8 cellular contexts compared by ENCODE assay signal in genomic region chr12:6038160-6038559, GRCh38.
DNase-seq lines count a peak whose midpoint lies in the region; ATAC-seq, FAIRE-seq and TF ChIP-seq lines count a peak whose summit lies in the region.

No MANE protein-coding gene starts in this region.

- intact Hi-C loops in K562 (cut with micrococcal nuclease): loop anchor here (1.0 to 2.0 kb wide), 2 partner anchors 50 to 125 kb away; no protein-coding TSS in a partner anchor

- H3K27ac Mint-ChIP-seq in stimulated activated effector memory CD8-positive, alpha-beta T cell treated with anti-CD3 and anti-CD28 coated beads, Interleukin-12 subunit alpha, Interleukin-12 subunit beta, amount 100 ng/mL, for 72 hours: no peak overlapping the region

- POLR2A ChIA-PET in K562 (lab: Yijun Ruan, JAX): interaction anchor here (0.6 to 0.8 kb wide), 3 partner anchors 10 to 264 kb away, joined by 3 to 6 read pairs (median 3); no protein-coding TSS in a partner anchor

- peak; percentile 86 for TF ChIP-seq RAD21 in Ishikawa (IDR thresholded peaks at IDR 0.05; ENCODE audit: low read depth)
- TF ChIP-seq RAD21 in K562 (CRISPR knock-in tag; conservative IDR thresholded peaks at IDR 0.05 in 1 of 2, IDR thresholded peaks at IDR 0.05 in 1 of 2): peak; percentile 36 to 75

- FAIRE-seq in K562 (lab: Jason Lieb, UNC): peak; percentile 97

- H3K79me2 ChIP-seq in K562 (ENCODE audit: control insufficient read depth, insufficient read depth, low read length): no peaks in the 10 kb centered on the region

- no peak overlapping the region for H3K9ac ChIP-seq in K562 (ENCODE audit: insufficient read depth in 1 of 2, low read depth in 2 of 2, low read length in 2 of 2)

- no peak overlapping the region for H3K27ac ChIP-seq in K562 (ENCODE audit: extremely low read depth, low read depth, low read length)

- H3K4me3 ChIP-seq in AG09309 (ENCODE audit: control insufficient read depth, low read depth, low read length) (no peak overlapping the region), K562 (no peak overlapping the region), kidney epithelial cell (ENCODE audit: low read depth, low read length) (no peak overlapping the region)

- no peaks in the 10 kb centered on the region for H3K9me1 ChIP-seq in K562 (ENCODE audit: control insufficient read depth, insufficient read depth, low read length)

- in situ Hi-C loops in GM13977 (cut with MboI; ENCODE audit: low pct_unique_long_range_greater_than_20kb, low sequenced_read_pairs, unreplicated experiment) (no loop called here), K562 (cut with MboI) (no loop called here)

- H3K4me1 Mint-ChIP-seq in stimulated activated effector memory CD8-positive, alpha-beta T cell treated with anti-CD3 and anti-CD28 coated beads, Interleukin-12 subunit alpha, Interleukin-12 subunit beta, amount 100 ng/mL, for 72 hours: no peaks in the 10 kb centered on the region

- H3K27me3 ChIP-seq in K562 (ENCODE audit: control insufficient read depth in 2 of 2, insufficient read depth in 2 of 2, low read length in 2 of 2) (peaks cover 2 to 19% of the 10 kb centered on the region in 2 experiments; a peak in 3 of 5 replicates), kidney epithelial cell (ENCODE audit: control insufficient read depth, insufficient read depth, low read length) (no peaks in the 10 kb centered on the region)

- no peak overlapping the region for H2AFZ ChIP-seq in K562 (ENCODE audit: low read depth, low read length)

- ATAC-seq in K562 (peak; percentile 98), HG03378 (IDR thresholded peaks at IDR 0.05; ENCODE audit: unreplicated experiment) (no peak)
- peak; percentile 73 for ATAC-seq in stimulated activated effector memory CD8-positive, alpha-beta T cell treated with anti-CD3 and anti-CD28 coated beads, Interleukin-12 subunit alpha, Interleukin-12 subunit beta, amount 100 ng/mL, for 72 hours

- BruUV-seq in K562 (replicated peaks; lab: Mats Ljungman, UMichigan): no TSS peak

- TF ChIP-seq CTCF in AG09309 (IDR thresholded peaks at IDR 0.05; ENCODE audit: control insufficient read depth, insufficient read depth, low read depth, low read length, missing control alignments): peak; percentile 82
- peak; percentile 91 for TF ChIP-seq CTCF in GM13977 (IDR thresholded peaks at IDR 0.05; ENCODE audit: extremely low read depth, insufficient read depth, missing control alignments)
- TF ChIP-seq CTCF in K562 (IDR thresholded peaks at IDR 0.05 in 2 of 3, conservative IDR thresholded peaks at IDR 0.05 in 1 of 3; ENCODE audit: insufficient read depth in 2 of 3, low read depth in 1 of 3, low read length in 3 of 3): peak; percentile 95 to 99 (median 99)
- peak; percentile 83 for TF ChIP-seq CTCF in kidney epithelial cell (IDR thresholded peaks at IDR 0.05; ENCODE audit: insufficient read depth, low read length, poor library complexity, severe bottlenecking)

- no peaks in the 10 kb centered on the region for H3K36me3 ChIP-seq in K562 (ENCODE audit: control insufficient read depth, insufficient read depth, low read length)
- H3K36me3 ChIP-seq in kidney epithelial cell (ENCODE audit: control insufficient read depth, insufficient read depth, low read length): no peaks in the 10 kb centered on the region

- H3K4me1 ChIP-seq in K562 (replicated peaks in 1 of 2; ENCODE audit: control insufficient read depth in 2 of 2, insufficient read depth in 2 of 2, low read length in 2 of 2): no peaks in the 10 kb centered on the region; a peak in 1 of 5 replicates

- no peaks in the 10 kb centered on the region for H3K9me3 ChIP-seq in K562 (replicated peaks; ENCODE audit: control insufficient read depth, insufficient read depth, low read depth, low read length)

- no peaks in the 10 kb centered on the region for H3K36me3 Mint-ChIP-seq in stimulated activated effector memory CD8-positive, alpha-beta T cell treated with anti-CD3 and anti-CD28 coated beads, Interleukin-12 subunit alpha, Interleukin-12 subunit beta, amount 100 ng/mL, for 72 hours

- WGBS in K562 (ENCODE audit: insufficient coverage, low coverage, missing lambda C conversion rate): 5% methylated on average over 8 of the region's 8 CpGs

- no peaks in the 10 kb centered on the region for H3K9me3 Mint-ChIP-seq in stimulated activated effector memory CD8-positive, alpha-beta T cell treated with anti-CD3 and anti-CD28 coated beads, Interleukin-12 subunit alpha, Interleukin-12 subunit beta, amount 100 ng/mL, for 72 hours

- no peak for TF ChIP-seq POLR2A in K562 (conservative IDR thresholded peaks at IDR 0.05)

- H3K4me3 Mint-ChIP-seq in stimulated activated effector memory CD8-positive, alpha-beta T cell treated with anti-CD3 and anti-CD28 coated beads, Interleukin-12 subunit alpha, Interleukin-12 subunit beta, amount 100 ng/mL, for 72 hours: no peak overlapping the region

- CTCF ChIA-PET in K562 (lab: Yijun Ruan, JAX; ENCODE audit: low intra/inter-chr PET ratio): interaction anchor here (1.3 to 4.4 kb wide), 3 partner anchors 46 to 125 kb away, joined by 4 to 54 read pairs (median 7); no protein-coding TSS in a partner anchor

- TF ChIP-seq EP300 in Ishikawa (IDR thresholded peaks at IDR 0.05; ENCODE audit: borderline replicate concordance) (no peak), K562 (IDR thresholded peaks at IDR 0.05; ENCODE audit: low read length) (no peak)

- H4K20me1 ChIP-seq in K562 (replicated peaks; ENCODE audit: control insufficient read depth, insufficient read depth, low read length): no peaks in the 10 kb centered on the region

- no peak overlapping the region for H3K4me2 ChIP-seq in K562 (ENCODE audit: insufficient read depth, low read length)

- DNase-seq in AG09309 (ENCODE audit: low read depth) (no peak), GM13977 (ENCODE audit: low spot score) (peak; percentile 78), SHP77 treated with DMSO at 0.1 percent for 48 hours (lab: John Stamatoyannopoulos, UW) (peak; percentile 4), K562 (ENCODE audit: extremely low read depth in 1 of 4, low spot score in 3 of 4) (peak; percentile 70 to 81 (median 73)), kidney epithelial cell (ENCODE audit: low read depth) (peak; percentile 39)
- peak; percentile 14 to 68 for DNase-seq in stimulated activated effector memory CD8-positive, alpha-beta T cell treated with anti-CD3 and anti-CD28 coated beads, Interleukin-12 subunit alpha, Interleukin-12 subunit beta, amount 100 ng/mL, for 72 hours (ENCODE audit: low spot score in 2 of 2)

TF ChIP-seq in Ishikawa, 13 proteins besides CTCF, POLR2A, EP300 and RAD21 (continues in another document):
- TF ChIP-seq CREB1 (IDR thresholded peaks at IDR 0.05; ENCODE audit: low read depth) (no peak), TAF1 (IDR thresholded peaks at IDR 0.05; ENCODE audit: low read depth) (no peak), CEBPB (IDR thresholded peaks at IDR 0.05) (no peak), REST (IDR thresholded peaks at IDR 0.05; ENCODE audit: low read depth) (no peak)

TF ChIP-seq in K562, 482 proteins besides CTCF, POLR2A, EP300 and RAD21 (continues in another document):
- TF ChIP-seq RCOR1 (IDR thresholded peaks at IDR 0.05; ENCODE audit: borderline replicate concordance in 1 of 2, low read depth in 2 of 2, low read length in 2 of 2) (0 out of 4 replicates have a peak, but pooled peaks of 1 of the 2 experiments have one; percentile 41), MAFF (IDR thresholded peaks at IDR 0.05; ENCODE audit: low read length) (0 out of 2 replicates have a peak, but pooled peaks have one; percentile 8), ZMIZ1 (IDR thresholded peaks at IDR 0.05; ENCODE audit: low read depth in 2 of 2, low read length in 2 of 2) (0 out of 4 replicates have a peak, but pooled peaks of 1 of the 2 experiments have one; percentile 22), KLF16 (IDR thresholded peaks at IDR 0.05) (0 out of 2 replicates have a peak, but pooled peaks have one; percentile 39), JUND (IDR thresholded peaks at IDR 0.05; ENCODE audit: borderline replicate concordance, low read depth, low read length) (peak; percentile 51), JUND (tag; IDR thresholded peaks at IDR 0.05; ENCODE audit: borderline replicate concordance, low read depth, low read length) (no peak), CREM (IDR thresholded peaks at IDR 0.05; ENCODE audit: low read depth) (peak; percentile 51; the same call in 1 of the 2 replicates), SMC3 (conservative IDR thresholded peaks at IDR 0.05; ENCODE audit: insufficient read depth, low read depth, low read length) (peak; percentile 83), BRCA1 (IDR thresholded peaks at IDR 0.05) (no peak), BRCA1 (CRISPR knock-in tag; IDR thresholded peaks at IDR 0.05) (no peak), RB1 (IDR thresholded peaks at IDR 0.05; ENCODE audit: low read depth) (peak; percentile 52), SRSF9 (IDR thresholded peaks at IDR 0.05; ENCODE audit: borderline replicate concordance, low read depth, low read length) (no peak)
